ENCODE assay signal across 18 cellular contexts in the genomic region with DNA sequence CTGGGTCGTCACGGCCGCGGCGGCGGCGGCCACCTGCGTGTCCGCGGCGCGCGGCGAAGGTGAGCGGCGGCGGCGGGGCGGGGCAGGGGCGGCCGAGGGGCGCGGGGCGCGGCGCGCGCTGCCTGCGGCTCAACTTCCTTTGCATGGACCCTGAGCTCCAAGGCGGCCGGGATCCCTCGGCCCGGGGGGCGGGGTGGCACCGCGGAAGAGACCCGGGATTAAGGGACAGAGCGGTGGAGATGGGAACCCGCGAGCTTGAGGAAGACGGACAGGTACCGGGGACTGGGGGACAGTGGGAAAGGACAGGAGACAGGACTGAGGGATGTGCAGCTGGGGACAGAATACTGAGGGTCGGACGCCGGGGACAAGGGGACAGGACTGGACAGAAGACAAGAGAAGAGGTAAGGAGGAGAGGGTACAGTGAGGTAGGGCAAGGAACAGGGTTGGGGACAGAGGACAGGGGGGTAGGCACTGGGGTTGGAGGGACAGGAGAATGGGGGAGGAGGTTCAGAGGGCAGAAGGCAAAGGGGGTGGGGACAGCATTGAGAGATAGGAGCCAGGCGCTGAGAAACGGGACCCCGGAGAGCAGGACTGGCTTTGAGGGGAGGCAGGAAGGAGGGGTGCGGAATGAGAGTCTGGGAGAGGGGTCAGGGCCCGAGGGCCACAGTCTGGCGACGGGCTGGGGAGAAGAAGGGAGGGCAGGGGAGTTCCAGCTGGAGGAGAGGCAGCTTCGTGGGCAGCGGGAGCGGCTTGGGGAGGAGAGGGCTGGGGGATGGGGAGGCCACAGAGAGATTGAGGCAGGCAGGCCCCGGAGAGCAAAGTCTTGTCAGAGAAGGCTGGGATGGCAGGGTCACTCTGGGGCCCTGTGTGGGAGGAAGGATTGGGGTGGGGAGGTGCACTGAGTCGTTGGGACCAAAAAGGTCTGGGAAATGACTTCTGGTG. TPM values are rescaled to one million over a fixed set of nuclear protein-coding genes. Genes with fewer than 3 reads are reported as not detected.
DNase-seq lines count a peak whose midpoint lies in the region; ATAC-seq and TF ChIP-seq lines count a peak whose summit lies in the region.
"Had no signal": no experiment of that assay in that cellular context is flagged by ENCODE, and none has a peak within 500 bp of the region (broad histone marks: within the 10 kb centered on the region; RNA-seq: fewer than 3 reads in every experiment).

No MANE protein-coding gene starts in this region.

- no TSS peak for BruUV-seq in PC-3 (replicated peaks; lab: Mats Ljungman, UMichigan)

- H3K27ac ChIP-seq in coronary artery (no peak overlapping the region), mesodermal cell (ENCODE audit: low read depth, low read length, severe bottlenecking) (no peak overlapping the region), PC-3 (ENCODE audit: low read length) (no peak overlapping the region)
- H3K27ac ChIP-seq: ascending aorta, right lobe of liver had no signal

- H3K9ac ChIP-seq in PC-3 (ENCODE audit: low read length): no peak overlapping the region

- no peak overlapping the region for H2AFZ ChIP-seq in PC-3 (ENCODE audit: low read length)

- H3K27ac Mint-ChIP-seq in stimulated activated naive CD8-positive, alpha-beta T cell treated with anti-CD3 and anti-CD28 coated beads, Interleukin-15, amount 100 ng/mL, for 72 hours: no peak overlapping the region
- H3K27ac Mint-ChIP-seq: activated T-helper 2 cell treated with anti-CD3 and anti-CD28 coated beads, Interferon-gamma antibody, Interleukin-2, Interleukin-4, amounts not matched to agents 10 μg/mL and 5 μg/mL and 100 μg/mL, durations not matched to agents 14 hours and 24 hours and 36 hours; natural killer cell had no signal

- peak overlapping the region; percentile 37 to 44 for H3K4me3 Mint-ChIP-seq in stimulated activated naive CD8-positive, alpha-beta T cell treated with anti-CD3 and anti-CD28 coated beads, Interleukin-15, amount 100 ng/mL, for 72 hours
- H3K4me3 Mint-ChIP-seq: natural killer cell had no signal

- H3K36me3 ChIP-seq in mesodermal cell (ENCODE audit: control insufficient read depth, insufficient read depth, low read length) (no peaks in the 10 kb centered on the region), PC-3 (ENCODE audit: low read depth, low read length) (no peaks in the 10 kb centered on the region)
- H3K36me3 ChIP-seq: ascending aorta, right lobe of liver had no signal

- TF ChIP-seq CTCF in coronary artery (IDR thresholded peaks at IDR 0.05): no peak
- TF ChIP-seq CTCF in PC-3 (conservative IDR thresholded peaks at IDR 0.05; ENCODE audit: low read depth, low read length): no peak

- no peaks in the 10 kb centered on the region for H3F3A ChIP-seq in PC-3 (ENCODE audit: low read length, unreplicated experiment)

- ATAC-seq in stimulated activated naive CD8-positive, alpha-beta T cell treated with anti-CD3 and anti-CD28 coated beads, Interleukin-15, amount 100 ng/mL, for 72 hours: no peak
- ATAC-seq in stimulated activated naive CD8-positive, alpha-beta T cell treated with anti-CD3 and anti-CD28 coated beads, Interleukin-15, Interleukin-2, amounts not matched to agents 100 U/mL and 50 U/mL, for 24 hours: no peak
- ATAC-seq in PC-3 (no peak), HG02678 (IDR thresholded peaks at IDR 0.05; ENCODE audit: unreplicated experiment) (no peak)
- ATAC-seq: left ventricle myocardium superior, natural killer cell, right lobe of liver had no signal

- intact Hi-C loops in PC-3 (cut with micrococcal nuclease): no loop called here

- peaks cover 66% of the 10 kb centered on the region for H3K27me3 Mint-ChIP-seq in stimulated activated naive CD8-positive, alpha-beta T cell treated with anti-CD3 and anti-CD28 coated beads, Interleukin-15, amount 100 ng/mL, for 72 hours

- CTCF ChIA-PET in PC-3 (lab: Charles Lee): no interaction called here

- 5% methylated on average over 43 to 49 of the region's 57 CpGs for WGBS in mesodermal cell (ENCODE audit: insufficient coverage in 2 of 2), 2 experiments

- H3K9me3 ChIP-seq in mesodermal cell (ENCODE audit: control insufficient read depth, low read length) (no peaks in the 10 kb centered on the region), PC-3 (ENCODE audit: low read length) (no peaks in the 10 kb centered on the region)
- H3K9me3 ChIP-seq: ascending aorta, right lobe of liver had no signal

- H3K9me3 Mint-ChIP-seq in stimulated activated naive CD8-positive, alpha-beta T cell treated with anti-CD3 and anti-CD28 coated beads, Interleukin-15, amount 100 ng/mL, for 72 hours: no peaks in the 10 kb centered on the region
- H3K9me3 Mint-ChIP-seq: activated T-helper 2 cell treated with anti-CD3 and anti-CD28 coated beads, Interferon-gamma antibody, Interleukin-2, Interleukin-4, amounts not matched to agents 10 μg/mL and 5 μg/mL and 100 μg/mL, durations not matched to agents 14 hours and 24 hours and 36 hours; natural killer cell had no signal

- POLR2A ChIA-PET in PC-3 (lab: Charles Lee; ENCODE audit: unreplicated experiment): no interaction called here

- H4K20me1 ChIP-seq in PC-3 (ENCODE audit: low read length): no peaks in the 10 kb centered on the region

- H3K4me3 ChIP-seq in coronary artery (peak overlapping the region; percentile 68), mesodermal cell (ENCODE audit: extremely low read depth, insufficient read depth, low read length, poor library complexity, severe bottlenecking) (peak overlapping the region; percentile 11), PC-3 (ENCODE audit: low read length) (no peak overlapping the region)
- H3K4me3 ChIP-seq: right lobe of liver had no signal

- no peaks in the 10 kb centered on the region for H3K9me2 ChIP-seq in PC-3 (replicated peaks; ENCODE audit: low read length)

- H3K4me1 ChIP-seq in mesodermal cell (ENCODE audit: control insufficient read depth, insufficient read depth, low read length, poor library complexity, severe bottlenecking) (no peaks in the 10 kb centered on the region), PC-3 (ENCODE audit: insufficient read depth, low read length) (no peaks in the 10 kb centered on the region)
- H3K4me1 ChIP-seq: ascending aorta, right lobe of liver had no signal

- no peaks in the 10 kb centered on the region for H3K79me2 ChIP-seq in PC-3 (ENCODE audit: low read length)

- no peak for DNase-seq in stimulated activated naive CD8-positive, alpha-beta T cell treated with anti-CD3 and anti-CD28 coated beads, Interleukin-15, amount 100 ng/mL, for 72 hours
- DNase-seq in stimulated activated naive CD8-positive, alpha-beta T cell treated with anti-CD3 and anti-CD28 coated beads, Interleukin-15, Interleukin-2, amounts not matched to agents 100 U/mL and 50 U/mL, for 24 hours: no peak
- DNase-seq in coronary artery (ENCODE audit: low spot score) (no peak), NOMO-1 treated with DMSO at 0.1 percent for 48 hours (lab: John Stamatoyannopoulos, UW; ENCODE audit: unreplicated experiment) (no peak), NCI-H128 (lab: John Stamatoyannopoulos, UW; ENCODE audit: unreplicated experiment) (no peak), PC-3 (no peak)
- DNase-seq: left ventricle myocardium superior, natural killer cell, NCI-H1694, NCI-H510A treated with DMSO at 0.1 percent for 48 hours, right lobe of liver had no signal

- peaks cover 62% of the 10 kb centered on the region for H3K27me3 ChIP-seq in PC-3 (ENCODE audit: low read length)
- H3K27me3 ChIP-seq: ascending aorta had no signal

- peaks cover 7% of the 10 kb centered on the region for H3K4me1 Mint-ChIP-seq in stimulated activated naive CD8-positive, alpha-beta T cell treated with anti-CD3 and anti-CD28 coated beads, Interleukin-15, amount 100 ng/mL, for 72 hours
- H3K4me1 Mint-ChIP-seq: natural killer cell had no signal

- no peak overlapping the region for H3K4me2 ChIP-seq in PC-3 (ENCODE audit: low read length)

RNA-seq across cellular contexts. Expression of a gene that starts 0.7 kb away (rescaled TPM):
- 0.11 TPM for polyA plus RNA-seq in mesodermal cell (2013, experiment 1 of 2)
- polyA plus RNA-seq in mesodermal cell (2013, experiment 2 of 2): not detected
- 0.07 TPM in 1 of 2 replicates, not detected in the other for total RNA-seq in PC-3 (2014; rRNA removed)
- total RNA-seq: activated T-helper 2 cell treated with anti-CD3 and anti-CD28 coated beads, Interferon-gamma antibody, Interleukin-2, Interleukin-4, amounts not matched to agents 10 μg/mL and 5 μg/mL and 100 μg/mL, durations not matched to agents 14 hours and 24 hours and 36 hours; ascending aorta; dermis microvascular lymphatic vessel endothelial cell; fibroblast of lung; left ventricle myocardium superior; natural killer cell; right lobe of liver; RPMI7951 had no signal
- polyA plus RNA-seq: fibroblast of lung had no signal
